24 cellular contexts compared by ENCODE assay signal in genomic region chr1:111097356-111098099, GRCh38. TPM values are rescaled to one million over a fixed set of nuclear protein-coding genes. Genes with fewer than 3 reads are reported as not detected.
DNase-seq lines count a peak whose midpoint lies in the region; ATAC-seq, FAIRE-seq and TF ChIP-seq lines count a peak whose summit lies in the region.
"Had no signal": no experiment of that assay in that cellular context is flagged by ENCODE, and none has a peak within 500 bp of the region (broad histone marks: within the 10 kb centered on the region; RNA-seq: fewer than 3 reads in every experiment).

No MANE protein-coding gene starts in this region.

- no peak for TF ChIP-seq RAD21 in liver (IDR thresholded peaks at IDR 0.05)
- no peak for TF ChIP-seq RAD21 in HepG2 (CRISPR knock-in tag; IDR thresholded peaks at IDR 0.05)

- peaks cover 54 to 78% of the 10 kb centered on the region in 2 donors for H3K36me3 Mint-ChIP-seq in stimulated activated naive B cell treated with anti-CD40 and anti-IgM and Interleukin-4, amounts not matched to agents 10 μg/mL and 1 μg/mL and 100 μg/mL, for 72 hours
- H3K36me3 Mint-ChIP-seq: CD14-positive monocyte had no signal

- H3K27me3 Mint-ChIP-seq in stimulated activated naive B cell treated with anti-CD40 and anti-IgM and Interleukin-4, amounts not matched to agents 10 μg/mL and 1 μg/mL and 100 μg/mL, for 72 hours, result no peaks in the 10 kb centered on the region
- H3K27me3 Mint-ChIP-seq: CD4-positive, alpha-beta T cell; CD8-positive, alpha-beta memory T cell had no signal

- no peak overlapping the region for H3K27ac Mint-ChIP-seq in stimulated activated naive B cell treated with anti-CD40 and anti-IgM and Interleukin-4, amounts not matched to agents 10 μg/mL and 1 μg/mL and 100 μg/mL, for 72 hours
- H3K27ac Mint-ChIP-seq: CD14-positive monocyte; CD4-positive, alpha-beta T cell; HFFc6 had no signal

- H3K4me2 ChIP-seq in HepG2 (ENCODE audit: low read depth, low read length), result no peak overlapping the region
- H3K4me2 ChIP-seq: BLaER1 treated with 17β-estradiol and CSF1 and Interleukin-3, amounts not matched to agents 10 nM and 100 nM had no signal

- H3K4me1 Mint-ChIP-seq in stimulated activated naive B cell treated with anti-CD40 and anti-IgM and Interleukin-4, amounts not matched to agents 10 μg/mL and 1 μg/mL and 100 μg/mL, for 72 hours, result peaks cover 3 to 10% of the 10 kb centered on the region in 2 donors
- H3K4me1 Mint-ChIP-seq: CD8-positive, alpha-beta memory T cell had no signal

- no peaks in the 10 kb centered on the region for H3K36me3 ChIP-seq in liver (ENCODE audit: control insufficient read depth in 4 of 4, insufficient read depth in 3 of 4, low read depth in 1 of 4, low read length in 3 of 4)
- no peaks in the 10 kb centered on the region for H3K36me3 ChIP-seq in HepG2 (replicated peaks in 1 of 2; ENCODE audit: control insufficient read depth in 1 of 2, insufficient read depth in 2 of 2, low read length in 2 of 2)
- H3K36me3 ChIP-seq: BE2C, HAP-1 had no signal

- H3K9me3 Mint-ChIP-seq in stimulated activated naive B cell treated with anti-CD40 and anti-IgM and Interleukin-4, amounts not matched to agents 10 μg/mL and 1 μg/mL and 100 μg/mL, for 72 hours, result peaks cover 45 to 50% of the 10 kb centered on the region in 2 donors

- H3K27ac ChIP-seq in liver (ENCODE audit: low read depth in 1 of 2, low read length in 2 of 2) (no peak overlapping the region), HepG2 (ENCODE audit: extremely low read length, insufficient read depth, low read length) (no peak overlapping the region)
- H3K27ac ChIP-seq: 22Rv1; BLaER1 treated with 17β-estradiol and CSF1 and Interleukin-3, amounts not matched to agents 10 nM and 100 nM had no signal

- no peaks in the 10 kb centered on the region for H3K4me1 ChIP-seq in liver (ENCODE audit: control insufficient read depth in 4 of 4, insufficient read depth in 4 of 4, low read length in 3 of 4)
- peaks cover 29% of the 10 kb centered on the region for H3K4me1 ChIP-seq in HepG2 (ENCODE audit: insufficient read depth, low read length)
- H3K4me1 ChIP-seq: BE2C; BLaER1 treated with 17β-estradiol and CSF1 and Interleukin-3, amounts not matched to agents 10 nM and 100 nM; HAP-1 had no signal

- TF ChIP-seq EP300 in HepG2 (IDR thresholded peaks at IDR 0.05; ENCODE audit: low read depth in 2 of 2, low read length in 2 of 2) (no peak), HepG2 (CRISPR knock-in tag; IDR thresholded peaks at IDR 0.05; ENCODE audit: borderline replicate concordance) (no peak)

- no peaks in the 10 kb centered on the region for H4K20me1 ChIP-seq in HepG2 (ENCODE audit: insufficient read depth, low read length)
- H4K20me1 ChIP-seq: BLaER1 treated with 17β-estradiol and CSF1 and Interleukin-3, amounts not matched to agents 10 nM and 100 nM had no signal

- CTCF ChIA-PET in HepG2 (lab: Yijun Ruan, JAX; ENCODE audit: low intra/inter-chr PET ratio, low total read pairs), result no interaction called here

- H3K4me3 ChIP-seq in liver (ENCODE audit: low read depth in 1 of 3, low read length in 3 of 3), result peak overlapping the region in 2 of 3 donors; percentile 3 to 45
- H3K4me3 ChIP-seq in HepG2 (replicated peaks in 1 of 3; ENCODE audit: insufficient read depth in 1 of 3, low read depth in 2 of 3, low read length in 3 of 3), result no peak overlapping the region
- H3K4me3 ChIP-seq in epithelial cell of proximal tubule (ENCODE audit: low read depth, low read length), result no peak overlapping the region
- H3K4me3 ChIP-seq: BLaER1 treated with 17β-estradiol and CSF1 and Interleukin-3, amounts not matched to agents 10 nM and 100 nM; GM12878; HAP-1 had no signal

- ATAC-seq in HepG2 (no peak), HG03571 (IDR thresholded peaks at IDR 0.05; ENCODE audit: unreplicated experiment) (no peak)
- ATAC-seq in stimulated activated naive B cell treated with anti-CD40 and anti-IgM and Interleukin-4, amounts not matched to agents 10 μg/mL and 1 μg/mL and 100 μg/mL, for 72 hours (replicated peaks), result peak; percentile 27 to 50
- ATAC-seq: GM12878 had no signal

- 68% methylated on average over 2 of the region's 2 CpGs for WGBS in liver
- 62% methylated on average over 2 of the region's 2 CpGs for WGBS in HepG2 (ENCODE audit: low lambda C conversion rate)

- H3K79me2 ChIP-seq in HepG2 (ENCODE audit: insufficient read depth, low read length), result no peaks in the 10 kb centered on the region

- no peak overlapping the region for H3K4me3 Mint-ChIP-seq in stimulated activated naive B cell treated with anti-CD40 and anti-IgM and Interleukin-4, amounts not matched to agents 10 μg/mL and 1 μg/mL and 100 μg/mL, for 72 hours
- H3K4me3 Mint-ChIP-seq: CD14-positive monocyte; CD4-positive, alpha-beta T cell; CD8-positive, alpha-beta memory T cell; HFFc6 had no signal

- no peak overlapping the region for H3K9ac ChIP-seq in liver (ENCODE audit: low read depth in 1 of 2, low read length in 2 of 2)
- H3K9ac ChIP-seq in HepG2 (ENCODE audit: insufficient read depth, low read depth, low read length), result no peak overlapping the region
- H3K9ac ChIP-seq: BLaER1 treated with 17β-estradiol and CSF1 and Interleukin-3, amounts not matched to agents 10 nM and 100 nM had no signal

- DNase-seq in HepG2 (ENCODE audit: low spot score) (no peak), epithelial cell of proximal tubule (ENCODE audit: low read depth) (peak; percentile 18), kidney tubule cell (ENCODE audit: low spot score) (peak; percentile 55), AML-193 (lab: John Stamatoyannopoulos, UW) (no peak), NCI-H2029 treated with DMSO at 0.1 percent for 48 hours (lab: John Stamatoyannopoulos, UW) (no peak)
- DNase-seq in stimulated activated naive B cell treated with anti-CD40 and anti-IgM and Interleukin-4, amounts not matched to agents 10 μg/mL and 1 μg/mL and 100 μg/mL, for 72 hours, result no peak
- DNase-seq: BE2C; Calu3; CD4-positive, alpha-beta T cell; CD8-positive, alpha-beta memory T cell; DMS53; DMS79 treated with DMSO at 0.1 percent for 48 hours; GDM1; GOT3; HFFc6 had no signal

- no peak for TF ChIP-seq POLR2A in HepG2 (IDR thresholded peaks at IDR 0.05; ENCODE audit: insufficient read depth in 1 of 2, low read depth in 2 of 2, low read length in 2 of 2)

- FAIRE-seq in HepG2 (lab: Jason Lieb, UNC), result no peak
- FAIRE-seq: A204.1, GM12878, H54 had no signal

- POLR2A ChIA-PET in HepG2 (lab: Yijun Ruan, JAX), result no interaction called here

- intact Hi-C loops in HepG2 (cut with micrococcal nuclease; ENCODE audit: unreplicated experiment), result no loop called here

- BruUV-seq in HepG2 (replicated peaks; lab: Mats Ljungman, UMichigan), result no TSS peak

- H3K27me3 ChIP-seq in liver (ENCODE audit: control insufficient read depth in 4 of 4, insufficient read depth in 4 of 4, low read length in 3 of 4), result no peaks in the 10 kb centered on the region
- no peaks in the 10 kb centered on the region for H3K27me3 ChIP-seq in HepG2 (ENCODE audit: control insufficient read depth in 1 of 2, insufficient read depth in 2 of 2, low read length in 2 of 2)
- H3K27me3 ChIP-seq: BE2C; BLaER1 treated with 17β-estradiol and CSF1 and Interleukin-3, amounts not matched to agents 10 nM and 100 nM had no signal

- no peak overlapping the region for H2AFZ ChIP-seq in HepG2 (ENCODE audit: low read length)

- TF ChIP-seq CTCF in liver (IDR thresholded peaks at IDR 0.05; ENCODE audit: low read depth, low read length, missing input control) (no peak), HepG2 (CRISPR knock-in tag; IDR thresholded peaks at IDR 0.05) (no peak), epithelial cell of proximal tubule (conservative IDR thresholded peaks at IDR 0.05; ENCODE audit: low read depth, low read length) (no peak)

- in situ Hi-C loops in HepG2 (cut with HindIII; ENCODE audit: extremely low pct_ligation_motif_present, low pct_unique_long_range_greater_than_20kb), result no loop called here

- peaks cover 0 to 5% (median 1%) of the 10 kb centered on the region in 4 donors for H3K9me3 ChIP-seq in liver (ENCODE audit: control insufficient read depth in 4 of 4, low read length in 3 of 4)
- H3K9me3 ChIP-seq in HepG2 (ENCODE audit: low read length), result peaks cover 18% of the 10 kb centered on the region
- H3K9me3 ChIP-seq: BE2C, HAP-1 had no signal

RNA-seq across cellular contexts. Expression of gene DRAM2, which starts 42.4 kb away (rescaled TPM):
- total RNA-seq in liver, result 10 to 100 TPM; 20.4 to 33.9 TPM
- polyA plus RNA-seq in liver, result 10 to 100 TPM; 15.7 to 19.1 TPM
- total RNA-seq in HepG2 (2016; rRNA removed; fragmentation: Illumina TruSeq; extraction: Trizol), result 22.9 and 33.2 TPM in 2 replicates
- total RNA-seq in HepG2 (2016; cell fraction: cytosol; rRNA removed; fragmentation: Illumina TruSeq; extraction: Trizol; ENCODE audit: low read depth), result 10.8 and 11.1 TPM in 2 replicates
- total RNA-seq in HepG2 (2016; cell fraction: insoluble cytoplasmic fraction; rRNA removed; fragmentation: Illumina TruSeq; extraction: Trizol), result 26.1 and 31.2 TPM in 2 replicates
- total RNA-seq in HepG2 (2016; cell fraction: membrane; rRNA removed; fragmentation: Illumina TruSeq; extraction: Trizol), result 24.9 and 25.1 TPM in 2 replicates
- 33.7 and 39.3 TPM in 2 replicates for total RNA-seq in HepG2 (2016; cell fraction: nucleus; rRNA removed; fragmentation: Illumina TruSeq; extraction: Trizol)
- polyA plus RNA-seq in HepG2 (2011; rRNA removed), result 115 and 123 TPM in 2 replicates
- 44.2 and 92.1 TPM in 2 replicates for polyA plus RNA-seq in HepG2 (2011; cell fraction: cytosol; rRNA removed)
- polyA plus RNA-seq in HepG2 (2011; cell fraction: nucleus; rRNA removed), result 37.4 and 49.8 TPM in 2 replicates
- 72.7 and 76.6 TPM in 2 replicates for polyA plus RNA-seq in HepG2 (2012)
- polyA plus RNA-seq in HepG2 (2016; cell fraction: cytosol; fragmentation: Illumina TruSeq; extraction: Trizol; ENCODE audit: low read depth), result 15.3 and 16.5 TPM in 2 replicates
- 24.1 and 24.4 TPM in 2 replicates for polyA plus RNA-seq in HepG2 (2016; cell fraction: insoluble cytoplasmic fraction; fragmentation: Illumina TruSeq; extraction: Trizol; ENCODE audit: low read depth)
- polyA plus RNA-seq in HepG2 (2016; cell fraction: membrane; fragmentation: Illumina TruSeq; extraction: Trizol; ENCODE audit: low read depth), result 23.4 and 24.7 TPM in 2 replicates
- polyA plus RNA-seq in HepG2 (2016; cell fraction: nucleus; fragmentation: Illumina TruSeq; extraction: Trizol; ENCODE audit: insufficient read depth, low read depth), result 39.0 and 46.7 TPM in 2 replicates
- 43.0 and 52.4 TPM in 2 replicates for polyA minus RNA-seq in HepG2 (2011; rRNA and poly(A)+ RNA removed; ENCODE audit: low replicate concordance)
- 32.2 and 46.0 TPM in 2 replicates for polyA minus RNA-seq in HepG2 (2011; cell fraction: cytosol; rRNA and poly(A)+ RNA removed)
- polyA minus RNA-seq in HepG2 (2011; cell fraction: nucleus; rRNA and poly(A)+ RNA removed), result 45.6 and 53.0 TPM in 2 replicates
- 46.4 and 53.2 TPM in 2 replicates for total RNA-seq in epithelial cell of proximal tubule

RNA-seq across cellular contexts. Expression of gene CEPT1, which starts 42.5 kb away (rescaled TPM):
- total RNA-seq in liver (10 to 100 TPM; 36.8 to 37.3 TPM), HepG2 (2016; rRNA removed; fragmentation: Illumina TruSeq; extraction: Trizol) (33.6 and 48.2 TPM in 2 replicates), epithelial cell of proximal tubule (15.0 and 27.2 TPM in 2 replicates)
- polyA plus RNA-seq in liver (10 to 100 TPM; 10.0 to 18.5 TPM), HepG2 (2011; rRNA removed) (33.3 and 35.7 TPM in 2 replicates)
- 21.9 and 25.2 TPM in 2 replicates for total RNA-seq in HepG2 (2016; cell fraction: cytosol; rRNA removed; fragmentation: Illumina TruSeq; extraction: Trizol; ENCODE audit: low read depth)
- 28.5 and 48.4 TPM in 2 replicates for total RNA-seq in HepG2 (2016; cell fraction: insoluble cytoplasmic fraction; rRNA removed; fragmentation: Illumina TruSeq; extraction: Trizol)
- total RNA-seq in HepG2 (2016; cell fraction: membrane; rRNA removed; fragmentation: Illumina TruSeq; extraction: Trizol), result 17.5 and 19.8 TPM in 2 replicates
- 58.5 and 62.9 TPM in 2 replicates for total RNA-seq in HepG2 (2016; cell fraction: nucleus; rRNA removed; fragmentation: Illumina TruSeq; extraction: Trizol)
- 11.9 and 21.3 TPM in 2 replicates for polyA plus RNA-seq in HepG2 (2011; cell fraction: cytosol; rRNA removed)
- polyA plus RNA-seq in HepG2 (2011; cell fraction: nucleus; rRNA removed), result 18.0 and 20.5 TPM in 2 replicates
- 28.5 and 31.0 TPM in 2 replicates for polyA plus RNA-seq in HepG2 (2012)
- 2.4 TPM in 2 replicates for polyA plus RNA-seq in HepG2 (2016; cell fraction: cytosol; fragmentation: Illumina TruSeq; extraction: Trizol; ENCODE audit: low read depth)
- polyA plus RNA-seq in HepG2 (2016; cell fraction: insoluble cytoplasmic fraction; fragmentation: Illumina TruSeq; extraction: Trizol; ENCODE audit: low read depth), result 17.4 and 19.9 TPM in 2 replicates
- polyA plus RNA-seq in HepG2 (2016; cell fraction: membrane; fragmentation: Illumina TruSeq; extraction: Trizol; ENCODE audit: low read depth), result 3.9 and 5.8 TPM in 2 replicates
- polyA plus RNA-seq in HepG2 (2016; cell fraction: nucleus; fragmentation: Illumina TruSeq; extraction: Trizol; ENCODE audit: insufficient read depth, low read depth), result 55.8 and 59.0 TPM in 2 replicates
- polyA minus RNA-seq in HepG2 (2011; rRNA and poly(A)+ RNA removed; ENCODE audit: low replicate concordance), result 31.1 and 55.3 TPM in 2 replicates
- 22.9 and 25.3 TPM in 2 replicates for polyA minus RNA-seq in HepG2 (2011; cell fraction: cytosol; rRNA and poly(A)+ RNA removed)
- 65.7 and 74.1 TPM in 2 replicates for polyA minus RNA-seq in HepG2 (2011; cell fraction: nucleus; rRNA and poly(A)+ RNA removed)

Comparison
In these comparisons a context has a peak if more than half of its experiments do, and no peak if none do; other contexts are left out.
1. H3K4me3 ChIP-seq: peak in liver (2 of 3); none in HepG2 (0 of 3) and epithelial cell of proximal tubule (single experiment).
2. ATAC-seq: peak in stimulated activated naive B cell treated with anti-CD40 and anti-IgM and Interleukin-4, amounts not matched to agents 10 μg/mL and 1 μg/mL and 100 μg/mL, for 72 hours (2 of 2); none in HepG2 (single experiment) and HG03571 (single experiment).
3. DNase-seq: peak in epithelial cell of proximal tubule (single experiment) and kidney tubule cell (single experiment); none in HepG2 (single experiment), stimulated activated naive B cell treated with anti-CD40 and anti-IgM and Interleukin-4, amounts not matched to agents 10 μg/mL and 1 μg/mL and 100 μg/mL, for 72 hours (single experiment), AML-193 (0 of 2) and NCI-H2029 treated with DMSO at 0.1 percent for 48 hours (single experiment).